ENCODE assay signal across 8 cellular contexts in genomic region chr3:184525337-184526157, GRCh38. TPM values are rescaled to one million over a fixed set of nuclear protein-coding genes. Genes with fewer than 3 reads are reported as not detected.
DNase-seq lines count a peak whose midpoint lies in the region; ATAC-seq and TF ChIP-seq lines count a peak whose summit lies in the region.

No MANE protein-coding gene starts in this region.

- H3K4me3 ChIP-seq in MG63 = peak overlapping the region; percentile 43
- H3K4me3 ChIP-seq in spleen = peak overlapping the region; percentile 44 to 73 (median 54)

- H3K36me3 ChIP-seq in MG63 = no peaks in the 10 kb centered on the region
- no peaks in the 10 kb centered on the region for H3K36me3 ChIP-seq in spleen

- TF ChIP-seq CTCF in C4-2B (conservative IDR thresholded peaks at IDR 0.05) (no peak), spleen (IDR thresholded peaks at IDR 0.05 in 8 of 11, conservative IDR thresholded peaks at IDR 0.05 in 3 of 11) (peak in 1 of 11 experiments; percentile 1)

- H3K4me1 ChIP-seq in spleen = peaks cover 0 to 24% (median 19%) of the 10 kb centered on the region in 6 donors

- DNase-seq in MG63 (no peak), astrocyte of the hippocampus (ENCODE audit: low read depth, low spot score) (peak; percentile 53), iPS-NIHi11 (ENCODE audit: low spot score) (peak; percentile 66), spleen (peak; percentile 80), MV-4-11 (lab: John Stamatoyannopoulos, UW) (no peak)

- no peak for ATAC-seq in GM18511 (IDR thresholded peaks at IDR 0.05; ENCODE audit: unreplicated experiment)
- ATAC-seq in GM21723 (IDR thresholded peaks at IDR 0.05; ENCODE audit: unreplicated experiment) = no peak

- no peak for TF ChIP-seq POLR2A in spleen (IDR thresholded peaks at IDR 0.05)

- no peaks in the 10 kb centered on the region for H3K9me3 ChIP-seq in MG63
- no peaks in the 10 kb centered on the region for H3K9me3 ChIP-seq in spleen

- WGBS in spleen, 5 donors = 3 to 9% (median 6%) methylated on average over 42 to 66 of the region's 66 CpGs

- H3K27ac ChIP-seq in C4-2B = peak overlapping the region; percentile 4; the same call in 1 of the 2 replicates
- peak overlapping the region; percentile 58 to 91 (median 80) for H3K27ac ChIP-seq in spleen

- H3K27me3 ChIP-seq in MG63 = peaks cover 61% of the 10 kb centered on the region
- peaks cover 0 to 65% (median 17%) of the 10 kb centered on the region in 7 donors for H3K27me3 ChIP-seq in spleen (replicated peaks in 1 of 7)

- intact Hi-C loops in spleen (cut with DNase I; ENCODE audit: low total_unique reads) = no loop called here

RNA-seq across cellular contexts. Expression of gene EPHB3, which starts 36.0 kb away (rescaled TPM):
- total RNA-seq in MG63 (2014; rRNA removed; shearing (Covaris generic); ENCODE audit: low replicate concordance) = 1.8 and 8.7 TPM in 2 replicates
- total RNA-seq in spleen = 1 to 10 TPM in 4 of 7 donors, under 1 TPM in 3; 0.23 to 2.3 (median 1.3) TPM
- polyA plus RNA-seq in spleen = under 1 TPM; 0.48 to 0.98 (median 0.52) TPM

Comparison
In these comparisons a context has a peak if more than half of its experiments do, and no peak if none do; other contexts are left out.
1. DNase-seq: peak in astrocyte of the hippocampus (single experiment), iPS-NIHi11 (single experiment) and spleen (single experiment); none in MG63 (single experiment) and MV-4-11 (single experiment).